In genomic region chr1:218813247-218813646, GRCh38 we compare ENCODE assay signal across 19 cellular contexts.
DNase-seq lines count a peak whose midpoint lies in the region; ATAC-seq and TF ChIP-seq lines count a peak whose summit lies in the region.
"Had no signal": no experiment of that assay in that cellular context is flagged by ENCODE, and none has a peak within 500 bp of the region (broad histone marks: within the 10 kb centered on the region; RNA-seq: fewer than 3 reads in every experiment).

No MANE protein-coding gene starts in this region.

- H3K27me3 Mint-ChIP-seq in activated CD8-positive, alpha-beta memory T cell treated with anti-CD3 and anti-CD28 coated beads, Interleukin-2, amount 10 ng/mL, durations not matched to agents 7 days and 5 days = no peaks in the 10 kb centered on the region

- no peaks in the 10 kb centered on the region for H3K9me3 Mint-ChIP-seq in activated CD8-positive, alpha-beta memory T cell treated with anti-CD3 and anti-CD28 coated beads, Interleukin-2, amount 10 ng/mL, durations not matched to agents 7 days and 5 days (ENCODE audit: low read depth)
- H3K9me3 Mint-ChIP-seq: CD14-positive monocyte had no signal

- no peaks in the 10 kb centered on the region for H3K36me3 Mint-ChIP-seq in activated CD8-positive, alpha-beta memory T cell treated with anti-CD3 and anti-CD28 coated beads, Interleukin-2, amount 10 ng/mL, durations not matched to agents 7 days and 5 days
- H3K36me3 Mint-ChIP-seq: CD14-positive monocyte had no signal

- no peak overlapping the region for H3K4me3 Mint-ChIP-seq in activated CD8-positive, alpha-beta memory T cell treated with anti-CD3 and anti-CD28 coated beads, Interleukin-2, amount 10 ng/mL, durations not matched to agents 7 days and 5 days
- H3K4me3 Mint-ChIP-seq: CD14-positive monocyte had no signal

- H3K4me1 ChIP-seq in cardiac muscle cell (ENCODE audit: low read depth) (peaks cover 48% of the 10 kb centered on the region), adipocyte (ENCODE audit: control insufficient read depth, insufficient read depth, low read length) (peaks cover 33% of the 10 kb centered on the region), thyroid gland (peaks cover 0 to 20% of the 10 kb centered on the region in 2 donors)
- H3K4me1 ChIP-seq: colonic mucosa had no signal

- ATAC-seq in activated CD8-positive, alpha-beta memory T cell treated with anti-CD3 and anti-CD28 coated beads, Interleukin-2, amount 10 ng/mL, durations not matched to agents 7 days and 5 days = no peak
- ATAC-seq: mucosa of descending colon had no signal

- TF ChIP-seq POLR2A in thyroid gland (IDR thresholded peaks at IDR 0.05) = no peak

- CTCF ChIA-PET in activated CD8-positive, alpha-beta memory T cell treated with anti-CD3 and anti-CD28 coated beads, Interleukin-2, amount 10 ng/mL, durations not matched to agents 7 days and 5 days (lab: Charles Lee) = no interaction called here

- H3K4me3 ChIP-seq in cardiac muscle cell = no peak overlapping the region
- no peak overlapping the region for H3K4me3 ChIP-seq in adipocyte (ENCODE audit: low read length)
- H3K4me3 ChIP-seq in fibroblast of mammary gland (ENCODE audit: control insufficient read depth, low read depth, low read length) = no peak overlapping the region
- H3K4me3 ChIP-seq in thyroid gland (replicated peaks in 1 of 3) = no peak overlapping the region
- H3K4me3 ChIP-seq: colonic mucosa, left ventricle myocardium inferior, mucosa of descending colon had no signal

- H3K27me3 ChIP-seq in cardiac muscle cell = no peaks in the 10 kb centered on the region
- H3K27me3 ChIP-seq in adipocyte (replicated peaks; ENCODE audit: control insufficient read depth, insufficient read depth, low read length) = no peaks in the 10 kb centered on the region
- no peaks in the 10 kb centered on the region for H3K27me3 ChIP-seq in thyroid gland
- H3K27me3 ChIP-seq: colonic mucosa had no signal

- intact Hi-C loops in cardiac septum (cut with DNase I) (loop anchor here (10.0 kb wide), 1 partner anchor 468 kb away; the partner anchor contains the start of gene TGFB2), thyroid gland (cut with DNase I) (no loop called here)

- no peak overlapping the region for H3K27ac ChIP-seq in cardiac muscle cell
- no peak overlapping the region for H3K27ac ChIP-seq in thyroid gland
- H3K27ac ChIP-seq: colonic mucosa, left ventricle myocardium inferior had no signal

- H3K9ac ChIP-seq in adipocyte (ENCODE audit: low read length) = no peak overlapping the region

- H3K36me3 ChIP-seq in cardiac muscle cell (no peaks in the 10 kb centered on the region), adipocyte (ENCODE audit: control insufficient read depth, insufficient read depth, low read length, severe bottlenecking) (no peaks in the 10 kb centered on the region), thyroid gland (no peaks in the 10 kb centered on the region)
- H3K36me3 ChIP-seq: colonic mucosa, left ventricle myocardium inferior had no signal

- H3K9me3 ChIP-seq in cardiac muscle cell (ENCODE audit: low read depth) (no peaks in the 10 kb centered on the region), adipocyte (ENCODE audit: control insufficient read depth, low read length) (no peaks in the 10 kb centered on the region), thyroid gland (no peaks in the 10 kb centered on the region)
- H3K9me3 ChIP-seq: colonic mucosa, left ventricle myocardium inferior, mucosa of descending colon had no signal

- peak; percentile 14 to 69 for DNase-seq in cardiac muscle cell (ENCODE audit: low read depth in 1 of 2, low spot score in 1 of 2)
- no peak for DNase-seq in cardiac septum (ENCODE audit: low spot score)
- peak; percentile 15 for DNase-seq in adipocyte (ENCODE audit: low read depth)
- peak; percentile 69 for DNase-seq in fibroblast of mammary gland (ENCODE audit: low read depth)
- no peak for DNase-seq in activated CD8-positive, alpha-beta memory T cell treated with anti-CD3 and anti-CD28 coated beads, Interleukin-2, amount 10 ng/mL, durations not matched to agents 7 days and 5 days
- no peak for DNase-seq in thyroid gland
- DNase-seq in AG20443 (ENCODE audit: low spot score) = no peak
- DNase-seq in stimulated activated CD8-positive, alpha-beta memory T cell treated with anti-CD3 and anti-CD28 coated beads, Interleukin-4, amount 100 ng/mL, for 48 hours = no peak
- DNase-seq: activated CD4-positive, alpha-beta T cell treated with anti-CD3 and anti-CD28 coated beads for 48 hours; activated CD8-positive, alpha-beta memory T cell treated with anti-CD3 and anti-CD28 coated beads, Interleukin-2, amount 50 U/mL, for 4 hours; activated effector memory CD4-positive, alpha-beta T cell treated with anti-CD3 and anti-CD28 coated beads, Interleukin-2, amount 50 U/mL, for 16 hours; amygdala; colonic mucosa; KBM-7; left ventricle myocardium inferior; mucosa of descending colon; NCI-H1048; NCI-H2081 treated with DMSO at 0.1 percent for 48 hours had no signal

- WGBS in thyroid gland, 2 donors = 50% methylated on average over 1 of the region's 1 CpG

- no peak for TF ChIP-seq CTCF in cardiac muscle cell (IDR thresholded peaks at IDR 0.05; ENCODE audit: low read depth, low read length)
- no peak for TF ChIP-seq CTCF in fibroblast of mammary gland (conservative IDR thresholded peaks at IDR 0.05; ENCODE audit: control insufficient read depth, insufficient read depth, low read depth, low read length)
- no peak for TF ChIP-seq CTCF in thyroid gland (IDR thresholded peaks at IDR 0.05)

- H3K4me1 Mint-ChIP-seq in activated CD8-positive, alpha-beta memory T cell treated with anti-CD3 and anti-CD28 coated beads, Interleukin-2, amount 10 ng/mL, durations not matched to agents 7 days and 5 days = no peaks in the 10 kb centered on the region
- H3K4me1 Mint-ChIP-seq: CD14-positive monocyte had no signal

- H3K27ac Mint-ChIP-seq in activated CD8-positive, alpha-beta memory T cell treated with anti-CD3 and anti-CD28 coated beads, Interleukin-2, amount 10 ng/mL, durations not matched to agents 7 days and 5 days = no peak overlapping the region
- H3K27ac Mint-ChIP-seq: CD14-positive monocyte had no signal

Comparison
In these comparisons a context has a peak if more than half of its experiments do, and no peak if none do; other contexts are left out.
1. DNase-seq: peak in cardiac muscle cell (2 of 2), adipocyte (single experiment) and fibroblast of mammary gland (single experiment); none in cardiac septum (single experiment), activated CD8-positive, alpha-beta memory T cell treated with anti-CD3 and anti-CD28 coated beads, Interleukin-2, amount 10 ng/mL, durations not matched to agents 7 days and 5 days (single experiment), thyroid gland (0 of 2), AG20443 (single experiment) and stimulated activated CD8-positive, alpha-beta memory T cell treated with anti-CD3 and anti-CD28 coated beads, Interleukin-4, amount 100 ng/mL, for 48 hours (single experiment).